ENCODE assay signal across 9 cellular contexts in genomic region chr19:16370671-16371391, GRCh38. TPM values are rescaled to one million over a fixed set of nuclear protein-coding genes. Genes with fewer than 3 reads are reported as not detected.
DNase-seq lines count a peak whose midpoint lies in the region; ATAC-seq, FAIRE-seq and TF ChIP-seq lines count a peak whose summit lies in the region.
"Had no signal": no experiment of that assay in that cellular context is flagged by ENCODE, and none has a peak within 500 bp of the region (broad histone marks: within the 10 kb centered on the region; RNA-seq: fewer than 3 reads in every experiment).

No MANE protein-coding gene starts in this region.

- FAIRE-seq in kidney (lab: Jason Lieb, UNC), result no peak

- no peaks in the 10 kb centered on the region for H3K27me3 Mint-ChIP-seq in T-helper 1 cell treated with Interleukin-12 subunit alpha and Interleukin-12 subunit beta and Interleukin-4 antibody, amounts not matched to agents 30 μg/mL and 1 μg/mL, for 36 hours (ENCODE audit: low read depth)

- no peaks in the 10 kb centered on the region for H3K27me3 ChIP-seq in left ventricle myocardium inferior (ENCODE audit: low read depth)
- no peaks in the 10 kb centered on the region for H3K27me3 ChIP-seq in right atrium auricular region
- H3K27me3 ChIP-seq in uterus, result no peaks in the 10 kb centered on the region

- peak overlapping the region; percentile 55 for H3K27ac ChIP-seq in left ventricle myocardium inferior (replicated peaks)
- H3K27ac ChIP-seq in right atrium auricular region, result peak overlapping the region in 1 of 2 donors; percentile 0
- peak overlapping the region in 1 of 2 donors; percentile 26 for H3K27ac ChIP-seq in kidney (ENCODE audit: low read depth in 2 of 2, low read length in 2 of 2)
- H3K27ac ChIP-seq in uterus, result peak overlapping the region; percentile 76 to 81

- H3K4me3 ChIP-seq in left ventricle myocardium inferior (peak overlapping the region; percentile 35), right atrium auricular region (no peak overlapping the region), kidney (ENCODE audit: low read length in 2 of 2) (no peak overlapping the region), uterus (no peak overlapping the region)

- H3K36me3 ChIP-seq in left ventricle myocardium inferior (peaks cover 26% of the 10 kb centered on the region), right atrium auricular region (peaks cover 30% of the 10 kb centered on the region), kidney (ENCODE audit: control insufficient read depth in 1 of 2, insufficient read depth in 2 of 2, low read length in 2 of 2) (peaks cover 11 to 12% of the 10 kb centered on the region in 2 donors), uterus (no peaks in the 10 kb centered on the region)

- peak overlapping the region; percentile 71 for H3K4me3 Mint-ChIP-seq in T-helper 1 cell treated with Interleukin-12 subunit alpha and Interleukin-12 subunit beta and Interleukin-4 antibody, amounts not matched to agents 30 μg/mL and 1 μg/mL, for 36 hours

- no peak overlapping the region for H3K27ac Mint-ChIP-seq in T-helper 1 cell treated with Interleukin-12 subunit alpha and Interleukin-12 subunit beta and Interleukin-4 antibody, amounts not matched to agents 30 μg/mL and 1 μg/mL, for 36 hours

- no peaks in the 10 kb centered on the region for H3K9me3 ChIP-seq in left ventricle myocardium inferior (replicated peaks)
- H3K9me3 ChIP-seq in right atrium auricular region, result no peaks in the 10 kb centered on the region
- no peaks in the 10 kb centered on the region for H3K9me3 ChIP-seq in kidney (ENCODE audit: control insufficient read depth in 1 of 2, low read length in 2 of 2)
- no peaks in the 10 kb centered on the region for H3K9me3 ChIP-seq in uterus

- peaks cover 62% of the 10 kb centered on the region for H3K4me1 Mint-ChIP-seq in T-helper 1 cell treated with Interleukin-12 subunit alpha and Interleukin-12 subunit beta and Interleukin-4 antibody, amounts not matched to agents 30 μg/mL and 1 μg/mL, for 36 hours (ENCODE audit: low read depth)

- intact Hi-C loops in left ventricle myocardium inferior (cut with micrococcal nuclease) (no loop called here), kidney (cut with DNase I) (no loop called here), uterus (cut with DNase I; ENCODE audit: low total_unique reads) (no loop called here)

- TF ChIP-seq POLR2A in uterus (IDR thresholded peaks at IDR 0.05), result no peak

- H3K4me1 ChIP-seq in left ventricle myocardium inferior (peaks cover 58% of the 10 kb centered on the region), right atrium auricular region (peaks cover 0 to 45% of the 10 kb centered on the region in 2 donors), kidney (ENCODE audit: control insufficient read depth in 1 of 2, insufficient read depth in 1 of 2, low read depth in 1 of 2, low read length in 2 of 2) (peaks cover 36 to 38% of the 10 kb centered on the region in 2 donors), uterus (peaks cover 8 to 15% of the 10 kb centered on the region in 2 donors)

- TF ChIP-seq CTCF in left ventricle myocardium inferior (IDR thresholded peaks at IDR 0.05; ENCODE audit: borderline replicate concordance) (no peak), right atrium auricular region (IDR thresholded peaks at IDR 0.05) (no peak), kidney (IDR thresholded peaks at IDR 0.05; ENCODE audit: borderline replicate concordance, extremely low read depth, insufficient read depth) (no peak), uterus (IDR thresholded peaks at IDR 0.05) (no peak)

- peak; percentile 14 for DNase-seq in left ventricle myocardium inferior
- DNase-seq in right atrium auricular region (ENCODE audit: low spot score), result no peak
- peak; percentile 59 for DNase-seq in kidney
- no peak for DNase-seq in uterus
- DNase-seq in stimulated activated CD4-positive, alpha-beta T cell treated with anti-CD3 and anti-CD28 coated beads, Interleukin-4, amount 100 ng/mL, for 24 hours, result no peak
- DNase-seq: NCI-H2171 treated with DMSO at 0.1 percent for 48 hours had no signal

- no peaks in the 10 kb centered on the region for H3K9me3 Mint-ChIP-seq in T-helper 1 cell treated with Interleukin-12 subunit alpha and Interleukin-12 subunit beta and Interleukin-4 antibody, amounts not matched to agents 30 μg/mL and 1 μg/mL, for 36 hours

- no peak overlapping the region for H3K9ac ChIP-seq in kidney (ENCODE audit: low read length in 2 of 2)

- H3K36me3 Mint-ChIP-seq in T-helper 1 cell treated with Interleukin-12 subunit alpha and Interleukin-12 subunit beta and Interleukin-4 antibody, amounts not matched to agents 30 μg/mL and 1 μg/mL, for 36 hours (ENCODE audit: low read depth), result peaks cover 26% of the 10 kb centered on the region

- ATAC-seq in HG03469 (IDR thresholded peaks at IDR 0.05; ENCODE audit: unreplicated experiment), result no peak
- ATAC-seq in HG02642 (IDR thresholded peaks at IDR 0.05; ENCODE audit: poor library complexity, unreplicated experiment), result no peak

RNA-seq across cellular contexts. Expression of gene KLF2, which starts 46.2 kb away (rescaled TPM):
- total RNA-seq in left ventricle myocardium inferior (65.2 TPM), right atrium auricular region (10 to 100 TPM; 40.9 to 82.3 TPM), kidney (131 TPM), uterus (100 to 1,000 TPM in 2 of 4 donors, 10 to 100 TPM in 2; 16.5 to 139 (median 81.8) TPM)
- polyA plus RNA-seq in kidney (ENCODE audit: insufficient read depth, low read depth, low replicate concordance), result 114 TPM

Comparison
In these comparisons a context has a peak if more than half of its experiments do, and no peak if none do; other contexts are left out.
1. DNase-seq: peak in left ventricle myocardium inferior (single experiment) and kidney (single experiment); none in right atrium auricular region (single experiment), uterus (0 of 2) and stimulated activated CD4-positive, alpha-beta T cell treated with anti-CD3 and anti-CD28 coated beads, Interleukin-4, amount 100 ng/mL, for 24 hours (single experiment).